In genomic region chr2:28403388-28403956, GRCh38 we compare ENCODE assay signal across 13 cellular contexts.
DNase-seq lines count a peak whose midpoint lies in the region; ATAC-seq and TF ChIP-seq lines count a peak whose summit lies in the region.
"Had no signal": no experiment of that assay in that cellular context is flagged by ENCODE, and none has a peak within 500 bp of the region (broad histone marks: within the 10 kb centered on the region; RNA-seq: fewer than 3 reads in every experiment).

No MANE protein-coding gene starts in this region.

- no peak overlapping the region for H2AFZ ChIP-seq in DND-41 (ENCODE audit: low read depth, low read length)

- peak overlapping the region; percentile 1; the same call in 1 of the 2 replicates for H3K27ac ChIP-seq in DND-41 (ENCODE audit: low read length)

- H3K4me2 ChIP-seq in DND-41 (ENCODE audit: insufficient read depth, low read length), result no peak overlapping the region

- H3K4me3 ChIP-seq in DND-41 (ENCODE audit: low read depth in 1 of 2, low read length in 2 of 2), result no peak overlapping the region
- H3K4me3 ChIP-seq: mucosa of descending colon, uterus had no signal

- no peaks in the 10 kb centered on the region for H3K27me3 Mint-ChIP-seq in T-helper 1 cell treated with Interleukin-12 subunit alpha and Interleukin-12 subunit beta and Interleukin-4 antibody, amounts not matched to agents 30 μg/mL and 1 μg/mL, for 36 hours (ENCODE audit: low read depth)
- peaks cover 5% of the 10 kb centered on the region for H3K27me3 Mint-ChIP-seq in nephron progenitor cell (ENCODE audit: low read depth, poor library complexity)
- H3K27me3 Mint-ChIP-seq: stimulated activated memory B cell treated with anti-CD40 and anti-IgM and Interleukin-4, amounts not matched to agents 10 μg/mL and 1 μg/mL and 100 μg/mL, for 72 hours had no signal

- H3K27ac Mint-ChIP-seq in T-helper 1 cell treated with Interleukin-12 subunit alpha and Interleukin-12 subunit beta and Interleukin-4 antibody, amounts not matched to agents 30 μg/mL and 1 μg/mL, for 36 hours, result peak overlapping the region; percentile 31
- H3K27ac Mint-ChIP-seq in nephron progenitor cell, result peak overlapping the region; percentile 32
- H3K27ac Mint-ChIP-seq: stimulated activated memory B cell treated with anti-CD40 and anti-IgM and Interleukin-4, amounts not matched to agents 10 μg/mL and 1 μg/mL and 100 μg/mL, for 72 hours had no signal

- H3K36me3 ChIP-seq in DND-41 (ENCODE audit: insufficient read depth, low read length), result peaks cover 24% of the 10 kb centered on the region
- H3K36me3 ChIP-seq: uterus had no signal

- H3K9me3 ChIP-seq in DND-41 (ENCODE audit: insufficient read depth, low read length, severe bottlenecking), result no peaks in the 10 kb centered on the region
- H3K9me3 ChIP-seq: mucosa of descending colon, uterus had no signal

- H3K4me3 Mint-ChIP-seq in T-helper 1 cell treated with Interleukin-12 subunit alpha and Interleukin-12 subunit beta and Interleukin-4 antibody, amounts not matched to agents 30 μg/mL and 1 μg/mL, for 36 hours, result no peak overlapping the region
- no peak overlapping the region for H3K4me3 Mint-ChIP-seq in nephron progenitor cell
- H3K4me3 Mint-ChIP-seq: stimulated activated memory B cell treated with anti-CD40 and anti-IgM and Interleukin-4, amounts not matched to agents 10 μg/mL and 1 μg/mL and 100 μg/mL, for 72 hours had no signal

- no peak overlapping the region for H3K9ac ChIP-seq in DND-41 (ENCODE audit: low read depth, low read length)

- peak; percentile 75 for ATAC-seq in DND-41 (ENCODE audit: insufficient read depth, low read depth)
- ATAC-seq in GM21381 (IDR thresholded peaks at IDR 0.05; ENCODE audit: unreplicated experiment), result no peak
- ATAC-seq: mucosa of descending colon; stimulated activated memory B cell treated with anti-CD40 and anti-IgM and Interleukin-4, amounts not matched to agents 10 μg/mL and 1 μg/mL and 100 μg/mL, for 72 hours had no signal

- H3K36me3 Mint-ChIP-seq in T-helper 1 cell treated with Interleukin-12 subunit alpha and Interleukin-12 subunit beta and Interleukin-4 antibody, amounts not matched to agents 30 μg/mL and 1 μg/mL, for 36 hours (ENCODE audit: low read depth), result peaks cover 29% of the 10 kb centered on the region
- H3K36me3 Mint-ChIP-seq in nephron progenitor cell (ENCODE audit: low read depth), result peaks cover under 1% of the 10 kb centered on the region

- H4K20me1 ChIP-seq in DND-41 (ENCODE audit: insufficient read depth, low read length), result 0 out of 2 replicates have a peak, but pooled peaks cover 13% of the 10 kb centered on the region

- H3K4me1 ChIP-seq in DND-41 (ENCODE audit: insufficient read depth, low read length), result peaks cover 19% of the 10 kb centered on the region

- 0 out of 2 replicates have a peak, but pooled peaks cover 4% of the 10 kb centered on the region for H3K79me2 ChIP-seq in DND-41 (ENCODE audit: insufficient read depth, low read length)

- TF ChIP-seq CTCF in DND-41 (IDR thresholded peaks at IDR 0.05; ENCODE audit: borderline replicate concordance, extremely low read depth, low read length, poor library complexity, severe bottlenecking) (no peak), nephron progenitor cell (IDR thresholded peaks at IDR 0.05) (no peak)

- no peaks in the 10 kb centered on the region for H3K27me3 ChIP-seq in DND-41 (ENCODE audit: insufficient read depth, low read length, poor library complexity)
- H3K27me3 ChIP-seq: uterus had no signal

- no peaks in the 10 kb centered on the region for H3K9me3 Mint-ChIP-seq in T-helper 1 cell treated with Interleukin-12 subunit alpha and Interleukin-12 subunit beta and Interleukin-4 antibody, amounts not matched to agents 30 μg/mL and 1 μg/mL, for 36 hours
- no peaks in the 10 kb centered on the region for H3K9me3 Mint-ChIP-seq in nephron progenitor cell
- H3K9me3 Mint-ChIP-seq: stimulated activated memory B cell treated with anti-CD40 and anti-IgM and Interleukin-4, amounts not matched to agents 10 μg/mL and 1 μg/mL and 100 μg/mL, for 72 hours had no signal

- DNase-seq in T-helper 1 cell (no peak), DND-41 (peak; percentile 67), RPMI8226 (peak; percentile 60), nephron progenitor cell (no peak), OCI-M2 (lab: John Stamatoyannopoulos, UW; ENCODE audit: unreplicated experiment) (no peak)
- DNase-seq in activated CD4-positive, CD25-positive, alpha-beta regulatory T cell (lab: John Stamatoyannopoulos, UW), result no peak
- DNase-seq: mucosa of descending colon, NCI-H1048, T-helper 2 cell, uterus had no signal

- peaks cover 47% of the 10 kb centered on the region for H3K4me1 Mint-ChIP-seq in T-helper 1 cell treated with Interleukin-12 subunit alpha and Interleukin-12 subunit beta and Interleukin-4 antibody, amounts not matched to agents 30 μg/mL and 1 μg/mL, for 36 hours (ENCODE audit: low read depth)
- H3K4me1 Mint-ChIP-seq in nephron progenitor cell, result peaks cover 39% of the 10 kb centered on the region

Comparison
In these comparisons a context has a peak if more than half of its experiments do, and no peak if none do; other contexts are left out.
1. DNase-seq: peak in DND-41 (single experiment) and RPMI8226 (single experiment); none in T-helper 1 cell (0 of 5), nephron progenitor cell (single experiment), activated CD4-positive, CD25-positive, alpha-beta regulatory T cell (0 of 4) and OCI-M2 (single experiment).